28 cellular contexts compared by ENCODE assay signal in the genomic region with DNA sequence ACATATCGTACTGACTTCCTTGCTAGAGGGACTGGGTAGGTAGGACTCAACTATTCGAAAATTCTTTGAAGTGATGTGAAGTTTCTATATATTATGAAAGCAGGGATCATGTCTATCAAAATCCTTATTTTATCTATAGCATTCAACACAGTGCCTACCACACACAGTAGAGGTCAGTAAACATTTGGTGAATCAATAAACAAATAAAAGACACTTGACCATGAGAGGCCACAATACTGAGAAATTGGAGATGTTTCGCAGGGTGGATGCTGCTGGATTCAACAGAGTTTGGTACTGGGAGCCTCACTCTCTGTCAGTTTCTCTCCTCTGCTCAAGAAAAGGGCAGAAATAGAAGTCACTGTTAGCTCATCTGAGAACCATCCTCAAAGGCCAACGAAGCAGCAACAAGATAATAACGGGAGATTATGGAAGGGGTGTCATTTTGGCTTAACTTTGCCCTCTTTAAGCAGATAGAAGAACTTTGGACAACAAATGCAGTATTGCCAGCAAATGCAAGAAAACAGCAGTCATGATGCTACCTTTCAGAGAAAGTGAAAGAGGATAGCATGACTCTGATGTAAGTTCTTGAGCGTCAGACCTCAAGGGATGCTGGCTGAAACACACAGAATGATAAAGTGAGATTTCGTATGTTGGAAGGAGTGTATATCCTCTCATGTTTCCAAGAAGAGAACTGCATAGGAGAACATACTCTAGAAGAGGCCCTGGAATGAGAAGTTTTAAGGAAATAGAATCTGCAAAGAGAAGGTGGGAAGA.
"Had no signal": no experiment of that assay in that cellular context is flagged by ENCODE, and none has a peak within 500 bp of the region (broad histone marks: within the 10 kb centered on the region; RNA-seq: fewer than 3 reads in every experiment).

No MANE protein-coding gene starts in this region.

- H3K4me1 Mint-ChIP-seq: activated B cell treated with CpG ODN at 0.5 μM for 24 hours; activated CD4-positive, alpha-beta T cell treated with anti-CD3 and anti-CD28 coated beads, Interleukin-2, amount 10 ng/mL, durations not matched to agents 24 days and 14 days; activated CD8-positive, alpha-beta memory T cell treated with anti-CD3 and anti-CD28 coated beads, Interleukin-2, amount 10 ng/mL, durations not matched to agents 7 days and 5 days; brain; central memory CD8-positive, alpha-beta T cell had no signal

- FAIRE-seq: astrocyte, TTC549 had no signal

- DNase-seq: activated B cell treated with CpG ODN at 0.5 μM for 24 hours; activated CD4-positive, alpha-beta T cell treated with anti-CD3 and anti-CD28 coated beads for 1 hour; activated CD4-positive, alpha-beta T cell treated with anti-CD3 and anti-CD28 coated beads, Interleukin-2, amount 10 ng/mL, durations not matched to agents 24 days and 14 days; activated CD4-positive, alpha-beta T cell treated with anti-CD3 and anti-CD28 coated beads, Interleukin-2, amount 50 U/mL, for 48 hours; activated CD8-positive, alpha-beta memory T cell treated with anti-CD3 and anti-CD28 coated beads, Interleukin-2, amount 10 ng/mL, durations not matched to agents 7 days and 5 days; activated effector memory CD4-positive, alpha-beta T cell treated with Interleukin-2 at 50 U/mL for 16 hours; activated naive CD4-positive, alpha-beta T cell treated with Interleukin-2 at 50 U/mL for 16 hours; activated T-cell treated with anti-CD3 and anti-CD28 coated beads, Interleukin-2, amount 50 U/mL, for 24 hours; amygdala; Karpas-422; MM.1S; NCI-H1105 treated with DMSO at 0.1 percent for 48 hours; NCI-H1436 treated with DMSO at 0.1 percent for 48 hours; NCI-H187; NCI-H2171; NCI-H2227 treated with DMSO at 0.1 percent for 48 hours; NCI-H526; NCI-H774; PC-9; SIG-M5; T-helper 2 cell; T1000 had no signal

- H2AFZ ChIP-seq: PC-9 had no signal

- H3K27ac Mint-ChIP-seq: activated B cell treated with CpG ODN at 0.5 μM for 24 hours; activated CD4-positive, alpha-beta T cell treated with anti-CD3 and anti-CD28 coated beads, Interleukin-2, amount 10 ng/mL, durations not matched to agents 24 days and 14 days; activated CD8-positive, alpha-beta memory T cell treated with anti-CD3 and anti-CD28 coated beads, Interleukin-2, amount 10 ng/mL, durations not matched to agents 7 days and 5 days; activated naive CD8-positive, alpha-beta T cell; activated T-cell treated with anti-CD3 and anti-CD28 coated beads, Interleukin-2, amount 50 U/mL, for 24 hours; activated T-helper 1 cell treated with anti-CD3 and anti-CD28 coated beads, Interleukin-12 subunit alpha, Interleukin-12 subunit beta, Interleukin-2, Interleukin-4 antibody, amounts not matched to agents 30 ng/mL and 10 ng/mL and 1 ng/mL, durations not matched to agents 14 hours and 24 hours and 36 hours; brain had no signal

- H3K36me3 Mint-ChIP-seq: activated CD8-positive, alpha-beta memory T cell treated with anti-CD3 and anti-CD28 coated beads, Interleukin-2, amount 10 ng/mL, durations not matched to agents 7 days and 5 days; activated naive CD8-positive, alpha-beta T cell; brain had no signal

- H3K9me3 Mint-ChIP-seq: activated CD4-positive, alpha-beta T cell treated with anti-CD3 and anti-CD28 coated beads, Interleukin-2, amount 10 ng/mL, durations not matched to agents 24 days and 14 days; activated T-helper 1 cell treated with anti-CD3 and anti-CD28 coated beads, Interleukin-12 subunit alpha, Interleukin-12 subunit beta, Interleukin-2, Interleukin-4 antibody, amounts not matched to agents 30 ng/mL and 10 ng/mL and 1 ng/mL, durations not matched to agents 14 hours and 24 hours and 36 hours; brain had no signal

- ATAC-seq: activated CD8-positive, alpha-beta memory T cell treated with anti-CD3 and anti-CD28 coated beads, Interleukin-2, amount 10 ng/mL, durations not matched to agents 7 days and 5 days had no signal

- H3K4me3 ChIP-seq: PC-9 had no signal

- H3K4me3 Mint-ChIP-seq: activated B cell treated with CpG ODN at 0.5 μM for 24 hours; activated CD4-positive, alpha-beta T cell treated with anti-CD3 and anti-CD28 coated beads, Interleukin-2, amount 10 ng/mL, durations not matched to agents 24 days and 14 days; activated CD8-positive, alpha-beta memory T cell treated with anti-CD3 and anti-CD28 coated beads, Interleukin-2, amount 10 ng/mL, durations not matched to agents 7 days and 5 days; activated naive CD8-positive, alpha-beta T cell; activated T-cell treated with anti-CD3 and anti-CD28 coated beads, Interleukin-2, amount 50 U/mL, for 24 hours; activated T-helper 1 cell treated with anti-CD3 and anti-CD28 coated beads, Interleukin-12 subunit alpha, Interleukin-12 subunit beta, Interleukin-2, Interleukin-4 antibody, amounts not matched to agents 30 ng/mL and 10 ng/mL and 1 ng/mL, durations not matched to agents 14 hours and 24 hours and 36 hours; brain; central memory CD8-positive, alpha-beta T cell had no signal

- H3K27me3 Mint-ChIP-seq: activated B cell treated with CpG ODN at 0.5 μM for 24 hours; activated CD4-positive, alpha-beta T cell treated with anti-CD3 and anti-CD28 coated beads, Interleukin-2, amount 10 ng/mL, durations not matched to agents 24 days and 14 days; activated CD8-positive, alpha-beta memory T cell treated with anti-CD3 and anti-CD28 coated beads, Interleukin-2, amount 10 ng/mL, durations not matched to agents 7 days and 5 days; activated naive CD8-positive, alpha-beta T cell; activated T-cell treated with anti-CD3 and anti-CD28 coated beads, Interleukin-2, amount 50 U/mL, for 24 hours; brain; central memory CD8-positive, alpha-beta T cell had no signal

- H3K4me2 ChIP-seq: PC-9 had no signal

- H3K27ac ChIP-seq: PC-9 had no signal
